ENCODE assay signal across 1 cellular context in genomic region chr2:226475650-226476049, GRCh38.
TF ChIP-seq lines count a peak whose summit lies in the region.

No MANE protein-coding gene starts in this region.

TF ChIP-seq in HCT116, 20 proteins besides CTCF, POLR2A, EP300 and RAD21 (continued from another document):
- TF ChIP-seq ZBTB33 (IDR thresholded peaks at IDR 0.05; ENCODE audit: extremely low read depth, insufficient replicate concordance, low read length): no peak
- peak; percentile 80 for TF ChIP-seq JUND (IDR thresholded peaks at IDR 0.05)
- no peak for TF ChIP-seq ZFX (IDR thresholded peaks at IDR 0.05)
- no peak for TF ChIP-seq SRF (IDR thresholded peaks at IDR 0.05; ENCODE audit: low read depth)
- TF ChIP-seq EZH2 (IDR thresholded peaks at IDR 0.05): no peak
- TF ChIP-seq FOSL1 (IDR thresholded peaks at IDR 0.05; ENCODE audit: low read depth): peak; percentile 82
- TF ChIP-seq YY1 (IDR thresholded peaks at IDR 0.05; ENCODE audit: extremely low read depth, insufficient replicate concordance, low read depth, low read length): no peak
- peak; percentile 45; the same call in 1 of the 2 replicates for TF ChIP-seq SP1 (IDR thresholded peaks at IDR 0.05; ENCODE audit: low read depth)
